8 cellular contexts compared by ENCODE assay signal in genomic region chr22:22431271-22432220, GRCh38.
A peak's percentile ranks its signal among the peaks of the same experiment; 100 is the strongest.
DNase-seq lines count a peak whose midpoint lies in the region; ATAC-seq and TF ChIP-seq lines count a peak whose summit lies in the region.

No MANE protein-coding gene starts in this region.

- POLR2A ChIA-PET in RWPE1 (lab: Yijun Ruan, JAX; ENCODE audit: low non-redundant PET): no interaction called here

- no peak for ATAC-seq in omental fat pad (ENCODE audit: low FRiP score)

- DNase-seq in ELR (ENCODE audit: low read depth): peak; percentile 65
- DNase-seq in HUDEP-2 (lab: John Stamatoyannopoulos, UW; ENCODE audit: unreplicated experiment in 76 of 76): peak in 52 of 76 experiments; percentile 2 to 69 (median 34)
- DNase-seq in RWPE1 (ENCODE audit: low spot score): peak; percentile 52
- DNase-seq in activated effector memory CD4-positive, alpha-beta T cell treated with anti-CD3 and anti-CD28 coated beads, Interleukin-2, amount 50 U/mL, for 16 hours: peak; percentile 78
- DNase-seq in head of caudate nucleus: peak in 41 of 42 donors; percentile 22 to 88 (median 65)
- no peak for DNase-seq in retinal pigment epithelial cell (ENCODE audit: low read depth)
- DNase-seq in omental fat pad (ENCODE audit: low spot score): no peak
- DNase-seq in posterior vena cava (ENCODE audit: low spot score): no peak

- CTCF ChIA-PET in RWPE1 (lab: Yijun Ruan, JAX): interaction anchor here (0.7 kb wide), 1 partner anchor 266 kb away, joined by 3 read pairs; no protein-coding TSS in a partner anchor

- intact Hi-C loops in head of caudate nucleus (cut with DNase I): no loop called here
- intact Hi-C loops in posterior vena cava (cut with DNase I): loop anchor here in 1 of 2 donors (10.0 kb wide), 1 partner anchor 1587 kb away; no protein-coding TSS in a partner anchor

- TF ChIP-seq CTCF in RWPE1 (conservative IDR thresholded peaks at IDR 0.05; ENCODE audit: low read depth): peak; percentile 72
- peak; percentile 80 for TF ChIP-seq CTCF in retinal pigment epithelial cell (conservative IDR thresholded peaks at IDR 0.05; ENCODE audit: low read depth, low read length)
- no peak for TF ChIP-seq CTCF in omental fat pad (IDR thresholded peaks at IDR 0.05)

- no peak overlapping the region for H3K27ac ChIP-seq in RWPE1

- no peak overlapping the region for H3K4me3 ChIP-seq in retinal pigment epithelial cell (ENCODE audit: low read length)

Comparison
In these comparisons a context has a peak if more than half of its experiments do, and no peak if none do; other contexts are left out.
1. DNase-seq: peak in ELR (single experiment), HUDEP-2 (52 of 76), RWPE1 (single experiment), activated effector memory CD4-positive, alpha-beta T cell treated with anti-CD3 and anti-CD28 coated beads, Interleukin-2, amount 50 U/mL, for 16 hours (single experiment) and head of caudate nucleus (41 of 42); none in retinal pigment epithelial cell (single experiment), omental fat pad (single experiment) and posterior vena cava (single experiment).
2. CTCF ChIP-seq: peak in RWPE1 (single experiment) and retinal pigment epithelial cell (single experiment); none in omental fat pad (0 of 3).